Comparison of ENCODE assay signal across 1 cellular context in genomic region chr10:73840403-73841301, GRCh38.
A peak's percentile ranks its signal among the peaks of the same experiment; 100 is the strongest.
TF ChIP-seq lines count a peak whose summit lies in the region.

No MANE protein-coding gene starts in this region.

TF ChIP-seq in HepG2, 621 proteins besides CTCF, POLR2A, EP300 and RAD21 (continued from another document and continues in another):
- TF ChIP-seq, protein P1, sequence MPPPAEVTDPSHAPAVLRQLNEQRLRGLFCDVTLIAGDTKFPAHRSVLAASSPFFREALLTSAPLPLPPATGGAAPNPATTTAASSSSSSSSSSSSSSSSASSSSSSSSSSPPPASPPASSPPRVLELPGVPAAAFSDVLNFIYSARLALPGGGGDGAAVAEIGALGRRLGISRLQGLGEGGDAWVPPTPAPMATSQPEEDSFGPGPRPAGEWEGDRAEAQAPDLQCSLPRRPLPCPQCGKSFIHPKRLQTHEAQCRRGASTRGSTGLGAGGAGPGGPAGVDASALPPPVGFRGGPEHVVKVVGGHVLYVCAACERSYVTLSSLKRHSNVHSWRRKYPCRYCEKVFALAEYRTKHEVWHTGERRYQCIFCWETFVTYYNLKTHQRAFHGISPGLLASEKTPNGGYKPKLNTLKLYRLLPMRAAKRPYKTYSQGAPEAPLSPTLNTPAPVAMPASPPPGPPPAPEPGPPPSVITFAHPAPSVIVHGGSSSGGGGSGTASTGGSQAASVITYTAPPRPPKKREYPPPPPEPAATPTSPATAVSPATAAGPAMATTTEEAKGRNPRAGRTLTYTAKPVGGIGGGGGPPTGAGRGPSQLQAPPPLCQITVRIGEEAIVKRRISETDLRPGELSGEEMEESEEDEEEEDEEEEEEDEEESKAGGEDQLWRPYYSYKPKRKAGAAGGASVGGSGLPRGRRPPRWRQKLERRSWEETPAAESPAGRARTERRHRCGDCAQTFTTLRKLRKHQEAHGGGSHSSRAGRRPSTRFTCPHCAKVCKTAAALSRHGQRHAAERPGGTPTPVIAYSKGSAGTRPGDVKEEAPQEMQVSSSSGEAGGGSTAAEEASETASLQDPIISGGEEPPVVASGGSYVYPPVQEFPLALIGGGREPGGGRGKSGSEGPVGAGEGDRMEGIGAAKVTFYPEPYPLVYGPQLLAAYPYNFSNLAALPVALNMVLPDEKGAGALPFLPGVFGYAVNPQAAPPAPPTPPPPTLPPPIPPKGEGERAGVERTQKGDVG (CRISPR knock-in tag; IDR thresholded peaks at IDR 0.05; ENCODE audit: borderline replicate concordance) = peak; percentile 14; the same call in 1 of the 2 replicates
- TF ChIP-seq PLSCR1 (CRISPR knock-in tag; IDR thresholded peaks at IDR 0.05; ENCODE audit: borderline replicate concordance) = no peak
- TF ChIP-seq POLR2AphosphoS2 (IDR thresholded peaks at IDR 0.05; ENCODE audit: low read depth, low read length) = no peak
- TF ChIP-seq TBX2 (CRISPR knock-in tag; IDR thresholded peaks at IDR 0.05; ENCODE audit: borderline replicate concordance) = peak; percentile 62; the same call in 1 of the 2 replicates
- no peak for TF ChIP-seq RAD51 (IDR thresholded peaks at IDR 0.05; ENCODE audit: borderline replicate concordance)
- no peak for TF ChIP-seq HMGA1 (CRISPR knock-in tag; conservative IDR thresholded peaks at IDR 0.05)
- no peak for TF ChIP-seq BRCA1 (CRISPR knock-in tag; IDR thresholded peaks at IDR 0.05)
- TF ChIP-seq GATAD2A (CRISPR knock-in tag; IDR thresholded peaks at IDR 0.05) = peak; percentile 92
- TF ChIP-seq, protein P2, sequence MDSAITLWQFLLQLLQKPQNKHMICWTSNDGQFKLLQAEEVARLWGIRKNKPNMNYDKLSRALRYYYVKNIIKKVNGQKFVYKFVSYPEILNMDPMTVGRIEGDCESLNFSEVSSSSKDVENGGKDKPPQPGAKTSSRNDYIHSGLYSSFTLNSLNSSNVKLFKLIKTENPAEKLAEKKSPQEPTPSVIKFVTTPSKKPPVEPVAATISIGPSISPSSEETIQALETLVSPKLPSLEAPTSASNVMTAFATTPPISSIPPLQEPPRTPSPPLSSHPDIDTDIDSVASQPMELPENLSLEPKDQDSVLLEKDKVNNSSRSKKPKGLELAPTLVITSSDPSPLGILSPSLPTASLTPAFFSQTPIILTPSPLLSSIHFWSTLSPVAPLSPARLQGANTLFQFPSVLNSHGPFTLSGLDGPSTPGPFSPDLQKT (CRISPR knock-in tag; IDR thresholded peaks at IDR 0.05; ENCODE audit: borderline replicate concordance) = no peak
- TF ChIP-seq POLR2G (IDR thresholded peaks at IDR 0.05; ENCODE audit: low read depth, low read length) = peak; percentile 92
- TF ChIP-seq, protein P3, sequence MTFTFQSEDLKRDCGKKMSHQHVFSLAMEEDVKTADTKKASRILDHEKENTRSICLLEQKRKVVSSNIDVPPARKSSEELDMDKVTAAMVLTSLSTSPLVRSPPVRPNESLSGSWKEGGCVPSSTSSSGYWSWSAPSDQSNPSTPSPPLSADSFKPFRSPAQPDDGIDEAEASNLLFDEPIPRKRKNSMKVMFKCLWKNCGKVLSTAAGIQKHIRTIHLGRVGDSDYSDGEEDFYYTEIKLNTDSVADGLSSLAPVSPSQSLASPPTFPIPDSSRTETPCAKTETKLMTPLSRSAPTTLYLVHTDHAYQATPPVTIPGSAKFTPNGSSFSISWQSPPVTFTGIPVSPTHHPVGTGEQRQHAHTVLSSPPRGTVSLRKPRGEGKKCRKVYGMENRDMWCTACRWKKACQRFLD (CRISPR knock-in tag; IDR thresholded peaks at IDR 0.05; ENCODE audit: borderline replicate concordance) = 0 out of 2 replicates have a peak, but pooled peaks have one; percentile 36
- no peak for TF ChIP-seq MNT (IDR thresholded peaks at IDR 0.05)
- TF ChIP-seq ARNTL (CRISPR knock-in tag; IDR thresholded peaks at IDR 0.05) = no peak
- peak; percentile 75; the same call in 1 of the 2 replicates for TF ChIP-seq THAP11 (CRISPR knock-in tag; IDR thresholded peaks at IDR 0.05)
- TF ChIP-seq RNF2 (conservative IDR thresholded peaks at IDR 0.05; ENCODE audit: low read depth) = no peak
- 0 out of 3 replicates have a peak, but pooled peaks have one; percentile 8 for TF ChIP-seq MXI1 (IDR thresholded peaks at IDR 0.05; ENCODE audit: borderline replicate concordance, low read depth, low read length)
- no peak for TF ChIP-seq PAF1 (CRISPR knock-in tag; IDR thresholded peaks at IDR 0.05)
- TF ChIP-seq SCMH1 (CRISPR knock-in tag; IDR thresholded peaks at IDR 0.05; ENCODE audit: borderline replicate concordance) = no peak
- TF ChIP-seq FIP1L1 (IDR thresholded peaks at IDR 0.05; ENCODE audit: borderline replicate concordance, insufficient read depth, low read depth, low read length) = no peak
- no peak for TF ChIP-seq ZNF841 (CRISPR knock-in tag; IDR thresholded peaks at IDR 0.05; ENCODE audit: borderline replicate concordance)
- no peak for TF ChIP-seq ZNF724P (CRISPR knock-in tag; IDR thresholded peaks at IDR 0.05; ENCODE audit: borderline replicate concordance)
- peak; percentile 51; the same call in 1 of the 2 replicates for TF ChIP-seq ZNF263 (CRISPR knock-in tag; IDR thresholded peaks at IDR 0.05)
- no peak for TF ChIP-seq SAFB2 (CRISPR knock-in tag; IDR thresholded peaks at IDR 0.05; ENCODE audit: borderline replicate concordance, low read depth)
- peak; percentile 78 for TF ChIP-seq ZNF574 (CRISPR knock-in tag; IDR thresholded peaks at IDR 0.05)
- no peak for TF ChIP-seq HNRNPLL (IDR thresholded peaks at IDR 0.05; ENCODE audit: low read depth, low read length, poor library complexity, severe bottlenecking)
- TF ChIP-seq ZNF501 (CRISPR knock-in tag; IDR thresholded peaks at IDR 0.05) = peak; percentile 71
- TF ChIP-seq SMYD3 (CRISPR knock-in tag; IDR thresholded peaks at IDR 0.05) = no peak
- peak; percentile 58; the same call in 1 of the 2 replicates for TF ChIP-seq HOXD1 (CRISPR knock-in tag; IDR thresholded peaks at IDR 0.05)
- TF ChIP-seq, protein P4, sequence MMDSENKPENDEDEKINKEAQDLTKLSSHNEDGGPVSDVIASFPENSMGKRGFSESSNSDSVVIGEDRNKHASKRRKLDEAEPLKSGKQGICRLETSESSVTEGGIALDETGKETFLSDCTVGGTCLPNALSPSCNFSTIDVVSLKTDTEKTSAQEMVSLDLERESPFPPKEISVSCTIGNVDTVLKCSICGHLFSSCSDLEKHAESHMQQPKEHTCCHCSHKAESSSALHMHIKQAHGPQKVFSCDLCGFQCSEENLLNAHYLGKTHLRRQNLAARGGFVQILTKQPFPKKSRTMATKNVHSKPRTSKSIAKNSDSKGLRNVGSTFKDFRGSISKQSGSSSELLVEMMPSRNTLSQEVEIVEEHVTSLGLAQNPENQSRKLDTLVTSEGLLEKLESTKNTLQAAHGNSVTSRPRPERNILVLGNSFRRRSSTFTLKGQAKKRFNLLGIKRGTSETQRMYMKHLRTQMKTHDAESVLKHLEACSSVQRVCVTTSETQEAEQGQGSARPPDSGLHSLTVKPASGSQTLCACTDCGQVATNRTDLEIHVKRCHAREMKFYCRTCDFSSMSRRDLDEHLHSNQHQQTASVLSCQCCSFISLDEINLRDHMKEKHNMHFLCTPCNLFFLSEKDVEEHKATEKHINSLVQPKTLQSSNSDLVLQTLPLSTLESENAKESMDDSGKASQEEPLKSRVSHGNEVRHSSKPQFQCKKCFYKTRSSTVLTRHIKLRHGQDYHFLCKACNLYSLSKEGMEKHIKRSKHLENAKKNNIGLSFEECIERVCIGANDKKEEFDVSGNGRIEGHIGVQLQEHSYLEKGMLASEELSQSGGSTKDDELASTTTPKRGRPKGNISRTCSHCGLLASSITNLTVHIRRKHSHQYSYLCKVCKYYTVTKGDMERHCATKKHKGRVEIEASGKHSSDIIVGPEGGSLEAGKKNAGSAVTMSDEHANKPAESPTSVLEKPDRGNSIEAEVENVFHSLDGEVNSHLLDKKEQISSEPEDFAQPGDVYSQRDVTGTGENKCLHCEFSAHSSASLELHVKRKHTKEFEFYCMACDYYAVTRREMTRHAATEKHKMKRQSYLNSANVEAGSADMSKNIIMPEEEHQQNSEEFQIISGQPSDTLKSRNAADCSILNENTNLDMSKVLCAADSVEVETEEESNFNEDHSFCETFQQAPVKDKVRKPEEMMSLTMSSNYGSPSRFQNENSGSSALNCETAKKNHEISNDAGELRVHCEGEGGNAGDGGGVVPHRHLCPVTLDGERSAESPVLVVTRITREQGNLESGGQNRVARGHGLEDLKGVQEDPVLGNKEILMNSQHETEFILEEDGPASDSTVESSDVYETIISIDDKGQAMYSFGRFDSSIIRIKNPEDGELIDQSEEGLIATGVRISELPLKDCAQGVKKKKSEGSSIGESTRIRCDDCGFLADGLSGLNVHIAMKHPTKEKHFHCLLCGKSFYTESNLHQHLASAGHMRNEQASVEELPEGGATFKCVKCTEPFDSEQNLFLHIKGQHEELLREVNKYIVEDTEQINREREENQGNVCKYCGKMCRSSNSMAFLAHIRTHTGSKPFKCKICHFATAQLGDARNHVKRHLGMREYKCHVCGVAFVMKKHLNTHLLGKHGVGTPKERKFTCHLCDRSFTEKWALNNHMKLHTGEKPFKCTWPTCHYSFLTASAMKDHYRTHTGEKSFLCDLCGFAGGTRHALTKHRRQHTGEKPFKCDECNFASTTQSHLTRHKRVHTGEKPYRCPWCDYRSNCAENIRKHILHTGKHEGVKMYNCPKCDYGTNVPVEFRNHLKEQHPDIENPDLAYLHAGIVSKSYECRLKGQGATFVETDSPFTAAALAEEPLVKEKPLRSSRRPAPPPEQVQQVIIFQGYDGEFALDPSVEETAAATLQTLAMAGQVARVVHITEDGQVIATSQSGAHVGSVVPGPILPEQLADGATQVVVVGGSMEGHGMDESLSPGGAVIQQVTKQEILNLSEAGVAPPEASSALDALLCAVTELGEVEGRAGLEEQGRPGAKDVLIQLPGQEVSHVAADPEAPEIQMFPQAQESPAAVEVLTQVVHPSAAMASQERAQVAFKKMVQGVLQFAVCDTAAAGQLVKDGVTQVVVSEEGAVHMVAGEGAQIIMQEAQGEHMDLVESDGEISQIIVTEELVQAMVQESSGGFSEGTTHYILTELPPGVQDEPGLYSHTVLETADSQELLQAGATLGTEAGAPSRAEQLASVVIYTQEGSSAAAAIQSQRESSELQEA (CRISPR knock-in tag; IDR thresholded peaks at IDR 0.05; ENCODE audit: not compliant biosample characterization) = no peak
- peak; percentile 92 for TF ChIP-seq NR2F6 (IDR thresholded peaks at IDR 0.05)
- TF ChIP-seq NR2F6 (CRISPR knock-in tag; IDR thresholded peaks at IDR 0.05) = peak; percentile 88
- peak; percentile 84 for TF ChIP-seq ESRRA (CRISPR knock-in tag; IDR thresholded peaks at IDR 0.05; ENCODE audit: low read depth)
- TF ChIP-seq STAG1 (CRISPR knock-in tag; IDR thresholded peaks at IDR 0.05) = no peak
- no peak for TF ChIP-seq CBX1 (IDR thresholded peaks at IDR 0.05; ENCODE audit: low read depth)
- TF ChIP-seq ZNF572 (CRISPR knock-in tag; IDR thresholded peaks at IDR 0.05) = no peak
- TF ChIP-seq EED (CRISPR knock-in tag; IDR thresholded peaks at IDR 0.05) = no peak
- 0 out of 2 replicates have a peak, but pooled peaks have one; percentile 67 for TF ChIP-seq KLF12 (CRISPR knock-in tag; IDR thresholded peaks at IDR 0.05; ENCODE audit: borderline replicate concordance)
- peak; percentile 43; the same call in 1 of the 2 replicates for TF ChIP-seq ZNF335 (CRISPR knock-in tag; IDR thresholded peaks at IDR 0.05)
- peak; percentile 96 for TF ChIP-seq RXRB (CRISPR knock-in tag; IDR thresholded peaks at IDR 0.05; ENCODE audit: borderline replicate concordance)
- peak; percentile 84 for TF ChIP-seq BRD4 (CRISPR knock-in tag; IDR thresholded peaks at IDR 0.05)
- no peak for TF ChIP-seq ATRX (CRISPR knock-in tag; IDR thresholded peaks at IDR 0.05; ENCODE audit: borderline replicate concordance)
- TF ChIP-seq, protein P5, sequence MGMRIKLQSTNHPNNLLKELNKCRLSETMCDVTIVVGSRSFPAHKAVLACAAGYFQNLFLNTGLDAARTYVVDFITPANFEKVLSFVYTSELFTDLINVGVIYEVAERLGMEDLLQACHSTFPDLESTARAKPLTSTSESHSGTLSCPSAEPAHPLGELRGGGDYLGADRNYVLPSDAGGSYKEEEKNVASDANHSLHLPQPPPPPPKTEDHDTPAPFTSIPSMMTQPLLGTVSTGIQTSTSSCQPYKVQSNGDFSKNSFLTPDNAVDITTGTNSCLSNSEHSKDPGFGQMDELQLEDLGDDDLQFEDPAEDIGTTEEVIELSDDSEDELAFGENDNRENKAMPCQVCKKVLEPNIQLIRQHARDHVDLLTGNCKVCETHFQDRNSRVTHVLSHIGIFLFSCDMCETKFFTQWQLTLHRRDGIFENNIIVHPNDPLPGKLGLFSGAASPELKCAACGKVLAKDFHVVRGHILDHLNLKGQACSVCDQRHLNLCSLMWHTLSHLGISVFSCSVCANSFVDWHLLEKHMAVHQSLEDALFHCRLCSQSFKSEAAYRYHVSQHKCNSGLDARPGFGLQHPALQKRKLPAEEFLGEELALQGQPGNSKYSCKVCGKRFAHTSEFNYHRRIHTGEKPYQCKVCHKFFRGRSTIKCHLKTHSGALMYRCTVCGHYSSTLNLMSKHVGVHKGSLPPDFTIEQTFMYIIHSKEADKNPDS (CRISPR knock-in tag; IDR thresholded peaks at IDR 0.05) = no peak
